Comparison of ENCODE assay signal across 10 cellular contexts in the genomic region with DNA sequence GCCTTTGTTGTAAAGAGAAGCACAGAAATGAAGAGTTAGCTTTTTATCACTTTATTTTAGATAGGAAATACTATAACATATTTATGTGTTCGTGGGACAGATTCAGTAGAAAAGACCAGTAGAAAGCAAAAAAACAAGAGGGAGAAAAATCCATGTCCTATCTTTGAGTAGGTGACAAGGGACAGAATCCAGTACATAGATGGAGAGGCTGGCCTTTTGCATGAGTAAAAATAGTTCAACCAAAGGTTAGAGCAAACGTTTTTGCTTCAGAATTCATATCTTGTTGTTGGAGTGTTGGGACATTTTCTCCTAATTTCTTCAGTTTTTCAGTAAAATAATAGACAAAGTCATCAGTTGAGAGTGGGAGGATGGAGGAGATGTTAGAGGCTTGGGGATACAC. TPM values are rescaled to one million over a fixed set of nuclear protein-coding genes. Genes with fewer than 3 reads are reported as not detected.
"Had no signal": no experiment of that assay in that cellular context is flagged by ENCODE, and none has a peak within 500 bp of the region (broad histone marks: within the 10 kb centered on the region; RNA-seq: fewer than 3 reads in every experiment).

No MANE protein-coding gene starts in this region.

- H3K27ac ChIP-seq: HL-60 had no signal

- ATAC-seq: HCT116, HepG2 had no signal

- H3K4me3 ChIP-seq: HAP-1 had no signal

- DNase-seq: GOT3, H7, HFFc6 had no signal

- H3K36me3 ChIP-seq: HAP-1 had no signal

- H3K9me3 ChIP-seq: HAP-1 had no signal

RNA-seq across cellular contexts. Expression of a gene that starts 19.6 kb away (rescaled TPM):
- total RNA-seq: H4, HepG2, HFFc6, HT1080 had no signal
- polyA plus RNA-seq: HepG2, IgD-negative memory B cell had no signal
